Comparison of ENCODE assay signal across 24 cellular contexts in the genomic region with DNA sequence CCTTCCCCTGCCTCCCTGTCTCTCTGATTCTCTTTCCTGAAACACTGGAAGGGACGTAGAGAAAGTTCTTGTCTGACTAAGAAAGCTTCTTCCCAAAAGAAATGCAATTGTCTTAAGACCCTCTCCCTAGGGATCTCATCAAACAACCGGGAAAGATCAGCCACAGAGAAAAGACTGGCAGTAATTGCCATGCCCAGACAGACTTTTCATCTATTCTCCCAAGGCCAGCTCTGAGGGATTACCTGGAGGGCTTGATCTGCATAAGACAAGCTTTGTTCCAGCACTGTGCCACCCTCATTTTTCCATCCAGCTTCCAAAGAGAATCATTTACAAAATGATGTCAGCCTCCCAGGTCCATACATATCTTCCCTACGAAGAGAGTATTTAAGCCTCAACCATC. TPM values are rescaled to one million over a fixed set of nuclear protein-coding genes. Genes with fewer than 3 reads are reported as not detected.
"Had no signal": no experiment of that assay in that cellular context is flagged by ENCODE, and none has a peak within 500 bp of the region (broad histone marks: within the 10 kb centered on the region; RNA-seq: fewer than 3 reads in every experiment).

No MANE protein-coding gene starts in this region.

- H3K27ac ChIP-seq: esophagus squamous epithelium, heart right ventricle, lower lobe of right lung, ovary, psoas muscle, sigmoid colon, thoracic aorta, tibial nerve, upper lobe of left lung had no signal

- H3K4me3 Mint-ChIP-seq: effector memory CD8-positive, alpha-beta T cell; naive thymus-derived CD8-positive, alpha-beta T cell; nephron progenitor cell; stimulated activated memory B cell treated with anti-CD40 and anti-IgM and Interleukin-4, amounts not matched to agents 10 μg/mL and 1 μg/mL and 100 μg/mL, for 72 hours; stimulated activated naive CD8-positive, alpha-beta T cell treated with anti-CD3 and anti-CD28 coated beads, Interleukin-15, Interleukin-2, amounts not matched to agents 100 ng/mL and 50 ng/mL, for 24 hours had no signal

- H3K9me3 ChIP-seq: esophagus squamous epithelium, heart right ventricle, lower lobe of right lung, ovary, psoas muscle, sigmoid colon, thoracic aorta, tibial nerve, upper lobe of left lung had no signal

- H3K4me1 ChIP-seq: lower lobe of right lung, psoas muscle, tibial nerve, upper lobe of left lung had no signal

- H3K27ac Mint-ChIP-seq: effector memory CD8-positive, alpha-beta T cell; naive thymus-derived CD8-positive, alpha-beta T cell; nephron progenitor cell; stimulated activated memory B cell treated with anti-CD40 and anti-IgM and Interleukin-4, amounts not matched to agents 10 μg/mL and 1 μg/mL and 100 μg/mL, for 72 hours; stimulated activated naive CD8-positive, alpha-beta T cell treated with anti-CD3 and anti-CD28 coated beads, Interleukin-15, Interleukin-2, amounts not matched to agents 100 ng/mL and 50 ng/mL, for 24 hours had no signal

- ATAC-seq: effector memory CD8-positive, alpha-beta T cell; heart right ventricle; left ventricle myocardium superior; lower lobe of right lung; naive thymus-derived CD8-positive, alpha-beta T cell; psoas muscle; right cardiac atrium; stimulated activated memory B cell treated with anti-CD40 and anti-IgM and Interleukin-4, amounts not matched to agents 10 μg/mL and 1 μg/mL and 100 μg/mL, for 72 hours had no signal

- H3K27me3 ChIP-seq: esophagus squamous epithelium, heart right ventricle, ovary, sigmoid colon, tibial nerve, upper lobe of left lung had no signal

- H3K4me1 Mint-ChIP-seq: naive thymus-derived CD8-positive, alpha-beta T cell; stimulated activated memory B cell treated with anti-CD40 and anti-IgM and Interleukin-4, amounts not matched to agents 10 μg/mL and 1 μg/mL and 100 μg/mL, for 72 hours had no signal

- H3K36me3 Mint-ChIP-seq: naive thymus-derived CD8-positive, alpha-beta T cell; stimulated activated memory B cell treated with anti-CD40 and anti-IgM and Interleukin-4, amounts not matched to agents 10 μg/mL and 1 μg/mL and 100 μg/mL, for 72 hours had no signal

- H3K9me3 Mint-ChIP-seq: effector memory CD8-positive, alpha-beta T cell; nephron progenitor cell; stimulated activated memory B cell treated with anti-CD40 and anti-IgM and Interleukin-4, amounts not matched to agents 10 μg/mL and 1 μg/mL and 100 μg/mL, for 72 hours; stimulated activated naive CD8-positive, alpha-beta T cell treated with anti-CD3 and anti-CD28 coated beads, Interleukin-15, Interleukin-2, amounts not matched to agents 100 ng/mL and 50 ng/mL, for 24 hours had no signal

- H3K4me3 ChIP-seq: esophagus squamous epithelium, heart right ventricle, lower lobe of right lung, ovary, psoas muscle, sigmoid colon, thoracic aorta, tibial nerve, upper lobe of left lung had no signal

- H3K36me3 ChIP-seq: esophagus squamous epithelium, heart right ventricle, lower lobe of right lung, ovary, sigmoid colon, thoracic aorta, tibial nerve, upper lobe of left lung had no signal

- DNase-seq: dermis blood vessel endothelial cell; effector memory CD8-positive, alpha-beta T cell; erythroblast; esophagus squamous epithelium; foreskin melanocyte; glutamatergic neuron; heart right ventricle; hippocampal formation; left ventricle myocardium superior; lower lobe of right lung; naive thymus-derived CD8-positive, alpha-beta T cell; nephron progenitor cell; occipital lobe; ovary; posterior cingulate gyrus; psoas muscle; right cardiac atrium; sigmoid colon; stimulated activated CD4-positive, alpha-beta T cell treated with anti-CD3 and anti-CD28 coated beads, Interleukin-4, amount 100 ng/mL, for 4 hours; upper lobe of left lung had no signal

RNA-seq across cellular contexts. Expression of a gene that starts 38.8 kb away (rescaled TPM):
- total RNA-seq: naive thymus-derived CD8-positive, alpha-beta T cell had no signal
